Comparison of ENCODE assay signal across 1 cellular context in the genomic region with DNA sequence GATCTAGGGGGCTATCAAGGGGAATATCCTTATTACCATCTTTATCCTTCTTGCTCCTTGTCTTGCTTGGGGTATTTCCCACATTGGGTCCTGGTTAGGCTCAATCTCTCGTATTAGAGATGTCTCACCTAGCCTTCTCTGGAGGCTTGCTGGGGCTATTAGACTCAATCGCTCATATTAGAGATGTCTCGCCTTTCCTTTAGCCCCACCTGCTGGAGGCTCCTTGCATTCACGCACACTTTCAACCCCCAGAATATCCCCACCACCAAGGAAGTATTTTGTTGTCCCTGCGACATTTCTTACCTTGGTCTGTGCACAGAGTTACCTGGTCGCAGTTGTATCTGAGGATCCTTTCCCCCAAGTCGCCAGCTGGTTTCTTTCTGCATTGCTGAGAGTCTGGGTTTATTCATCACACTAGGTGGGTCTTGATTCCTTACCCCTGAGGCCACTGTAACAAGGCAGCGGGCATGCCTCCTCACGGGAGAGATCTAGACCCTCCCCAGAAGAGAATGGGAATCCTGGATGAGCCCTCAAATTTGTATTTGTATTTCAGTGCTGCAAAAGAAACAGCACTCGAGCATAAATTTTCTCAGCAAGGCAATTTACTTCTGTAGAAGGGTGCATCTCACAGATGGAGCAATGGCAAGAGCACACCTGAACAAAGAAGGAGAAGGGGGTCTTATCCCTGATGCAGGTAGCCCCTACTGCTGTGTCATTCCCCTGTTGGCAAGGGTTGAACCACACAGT.
TF ChIP-seq lines count a peak whose summit lies in the region.

No MANE protein-coding gene starts in this region.

TF ChIP-seq in H1, 55 proteins besides CTCF, POLR2A, EP300 and RAD21:
- TF ChIP-seq NANOG (IDR thresholded peaks at IDR 0.05; ENCODE audit: insufficient read depth, low read depth, low read length, poor library complexity, severe bottlenecking) (peak; percentile 3), POLR2AphosphoS5 (IDR thresholded peaks at IDR 0.05; ENCODE audit: low read depth, low read length) (no peak), RXRA (IDR thresholded peaks at IDR 0.05; ENCODE audit: insufficient read depth, low read depth, low read length) (no peak), TEAD4 (IDR thresholded peaks at IDR 0.05; ENCODE audit: low read depth, low read length) (0 out of 2 replicates have a peak, but pooled peaks have one; percentile 32)
